ENCODE assay signal across 1 cellular context in genomic region chr2:253202-253638, GRCh38.
TF ChIP-seq lines count a peak whose summit lies in the region.

No MANE protein-coding gene starts in this region.

TF ChIP-seq in K562, 482 proteins besides CTCF, POLR2A, EP300 and RAD21 (continued from another document):
- TF ChIP-seq, protein P1, sequence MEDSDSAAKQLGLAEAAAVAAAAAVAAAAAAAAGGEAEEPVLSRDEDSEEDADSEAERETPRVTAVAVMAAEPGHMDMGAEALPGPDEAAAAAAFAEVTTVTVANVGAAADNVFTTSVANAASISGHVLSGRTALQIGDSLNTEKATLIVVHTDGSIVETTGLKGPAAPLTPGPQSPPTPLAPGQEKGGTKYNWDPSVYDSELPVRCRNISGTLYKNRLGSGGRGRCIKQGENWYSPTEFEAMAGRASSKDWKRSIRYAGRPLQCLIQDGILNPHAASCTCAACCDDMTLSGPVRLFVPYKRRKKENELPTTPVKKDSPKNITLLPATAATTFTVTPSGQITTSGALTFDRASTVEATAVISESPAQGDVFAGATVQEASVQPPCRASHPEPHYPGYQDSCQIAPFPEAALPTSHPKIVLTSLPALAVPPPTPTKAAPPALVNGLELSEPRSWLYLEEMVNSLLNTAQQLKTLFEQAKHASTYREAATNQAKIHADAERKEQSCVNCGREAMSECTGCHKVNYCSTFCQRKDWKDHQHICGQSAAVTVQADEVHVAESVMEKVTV (CRISPR knock-in tag; IDR thresholded peaks at IDR 0.05) = no peak
- TF ChIP-seq BHLHE40 (IDR thresholded peaks at IDR 0.05; ENCODE audit: low read length) = 0 out of 2 replicates have a peak, but pooled peaks have one; percentile 32
- 0 out of 2 replicates have a peak, but pooled peaks have one; percentile 18 for TF ChIP-seq FOXJ2 (tag; IDR thresholded peaks at IDR 0.05)
- TF ChIP-seq ZNF589 (CRISPR knock-in tag; IDR thresholded peaks at IDR 0.05; ENCODE audit: low read depth) = no peak
- no peak for TF ChIP-seq ETS1 (conservative IDR thresholded peaks at IDR 0.05; ENCODE audit: control insufficient read depth, low read depth, low read length)
- TF ChIP-seq ETV5 (CRISPR knock-in tag; IDR thresholded peaks at IDR 0.05; ENCODE audit: low read depth) = no peak
- TF ChIP-seq CAMTA2 (CRISPR knock-in tag; conservative IDR thresholded peaks at IDR 0.05) = no peak
- TF ChIP-seq RHOXF2B (CRISPR knock-in tag; conservative IDR thresholded peaks at IDR 0.05) = no peak
- no peak for TF ChIP-seq TAL1 (IDR thresholded peaks at IDR 0.05)
- no peak for TF ChIP-seq CBFB (CRISPR knock-in tag; IDR thresholded peaks at IDR 0.05)
- no peak for TF ChIP-seq ZNF507 (tag; conservative IDR thresholded peaks at IDR 0.05)
- TF ChIP-seq ETV1 (tag; conservative IDR thresholded peaks at IDR 0.05; ENCODE audit: low read depth) = 0 out of 2 replicates have a peak, but pooled peaks have one; percentile 20
- TF ChIP-seq HNRNPL (IDR thresholded peaks at IDR 0.05; ENCODE audit: low read depth, low read length) = no peak
- no peak for TF ChIP-seq TAF9B (IDR thresholded peaks at IDR 0.05; ENCODE audit: partially characterized antibody)
- TF ChIP-seq CSDE1 (IDR thresholded peaks at IDR 0.05) = peak in 1 of 2 experiments; percentile 42; a peak in 1 of 4 replicates
- TF ChIP-seq ZNF318 (IDR thresholded peaks at IDR 0.05; ENCODE audit: borderline replicate concordance in 1 of 2, low read depth in 1 of 2) = no peak
TF ChIP-seq in K562: peak in this region for 17.
